10 cellular contexts compared by ENCODE assay signal in the genomic region with DNA sequence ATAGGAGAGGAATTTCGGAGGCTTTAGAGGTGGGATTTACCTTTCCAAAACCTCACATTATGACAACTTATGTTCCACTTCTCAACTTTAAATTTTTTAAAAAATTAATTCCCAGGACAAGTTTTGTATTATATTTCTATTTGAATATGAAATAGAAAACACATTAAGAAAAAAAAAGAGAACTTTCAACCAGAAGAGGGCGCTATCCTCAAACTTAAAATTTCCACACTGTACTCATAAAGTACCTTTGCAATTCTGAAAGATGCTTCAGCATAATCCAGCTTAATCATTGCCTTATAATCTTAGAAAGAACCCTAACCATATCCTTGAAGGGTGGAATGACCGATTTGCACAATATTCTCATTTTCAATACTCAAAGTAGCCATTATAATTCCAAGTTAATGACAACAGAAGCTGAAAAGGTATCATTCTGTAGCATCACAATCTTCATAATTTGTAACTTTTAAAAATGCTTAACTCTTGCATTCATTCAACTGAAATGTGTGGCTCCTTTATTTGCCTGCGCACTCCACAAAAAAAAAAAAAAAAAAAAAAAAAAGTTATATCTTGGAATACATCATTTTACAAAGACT.
DNase-seq lines count a peak whose midpoint lies in the region; ATAC-seq and TF ChIP-seq lines count a peak whose summit lies in the region.
"Had no signal": no experiment of that assay in that cellular context is flagged by ENCODE, and none has a peak within 500 bp of the region (broad histone marks: within the 10 kb centered on the region; RNA-seq: fewer than 3 reads in every experiment).

No MANE protein-coding gene starts in this region.

- DNase-seq in NCI-H510A treated with DMSO at 0.1 percent for 48 hours (lab: John Stamatoyannopoulos, UW): peak; percentile 8
- no peak for DNase-seq in NCI-H510A (lab: John Stamatoyannopoulos, UW)
- DNase-seq in NCI-H345 treated with DMSO at 0.1 percent for 48 hours (lab: John Stamatoyannopoulos, UW; ENCODE audit: unreplicated experiment): peak; percentile 5
- DNase-seq in epithelial cell of proximal tubule (ENCODE audit: low read depth): no peak
- DNase-seq in mucosa of gallbladder (ENCODE audit: low spot score): no peak
- no peak for DNase-seq in activated CD4-positive, alpha-beta T cell treated with anti-CD3 and anti-CD28 coated beads for 36 hours
- no peak for DNase-seq in HuH-7 (ENCODE audit: low spot score)
- DNase-seq: activated B cell treated with CpG ODN at 0.5 μM for 24 hours had no signal

- H3K9ac ChIP-seq in skeletal muscle satellite cell (ENCODE audit: low read depth, low read length): peak overlapping the region; percentile 25

- H3K4me1 ChIP-seq in skeletal muscle satellite cell (ENCODE audit: control insufficient read depth, insufficient read depth, low read length): peaks cover 20% of the 10 kb centered on the region

- no peaks in the 10 kb centered on the region for H3K9me3 Mint-ChIP-seq in activated CD4-positive, alpha-beta T cell treated with anti-CD3 and anti-CD28 coated beads for 36 hours (ENCODE audit: low read depth)
- H3K9me3 Mint-ChIP-seq: activated B cell treated with CpG ODN at 0.5 μM for 24 hours had no signal

- no peaks in the 10 kb centered on the region for H3K36me3 Mint-ChIP-seq in activated CD4-positive, alpha-beta T cell treated with anti-CD3 and anti-CD28 coated beads for 36 hours (ENCODE audit: low read depth)
- H3K36me3 Mint-ChIP-seq: naive thymus-derived CD8-positive, alpha-beta T cell had no signal

- CTCF ChIA-PET in activated CD4-positive, alpha-beta T cell treated with anti-CD3 and anti-CD28 coated beads for 36 hours (lab: Charles Lee): interaction anchor here (0.6 to 4.5 kb wide), 15 partner anchors 8 to 1345 kb away, joined by 3 to 124 read pairs (median 6); a partner anchor contains a TSS

- no peak overlapping the region for H3K27ac Mint-ChIP-seq in activated CD4-positive, alpha-beta T cell treated with anti-CD3 and anti-CD28 coated beads for 36 hours
- H3K27ac Mint-ChIP-seq: activated B cell treated with CpG ODN at 0.5 μM for 24 hours; naive thymus-derived CD8-positive, alpha-beta T cell had no signal

- H3K9me3 ChIP-seq in skeletal muscle satellite cell (replicated peaks; ENCODE audit: low read length): no peaks in the 10 kb centered on the region

- intact Hi-C loops in activated CD4-positive, alpha-beta T cell treated with anti-CD3 and anti-CD28 coated beads for 36 hours (cut with DNase I, micrococcal nuclease): loop anchor here in 1 of 2 experiments (1.0 kb wide), 1 partner anchor 339 kb away; no protein-coding TSS in a partner anchor

- H3K4me2 ChIP-seq in skeletal muscle satellite cell (ENCODE audit: low read length): peak overlapping the region; percentile 76

- no peaks in the 10 kb centered on the region for H3K27me3 ChIP-seq in skeletal muscle satellite cell (ENCODE audit: control insufficient read depth, insufficient read depth, low read length)

- H3K4me3 ChIP-seq in epithelial cell of proximal tubule (ENCODE audit: low read depth, low read length) (no peak overlapping the region), skeletal muscle satellite cell (ENCODE audit: low read length) (peak overlapping the region; percentile 49)

- no peak for ATAC-seq in activated CD4-positive, alpha-beta T cell treated with anti-CD3 and anti-CD28 coated beads for 36 hours
- ATAC-seq: naive thymus-derived CD8-positive, alpha-beta T cell had no signal

- POLR2A ChIA-PET in activated CD4-positive, alpha-beta T cell treated with anti-CD3 and anti-CD28 coated beads for 36 hours (lab: Charles Lee): interaction anchor here (0.6 kb wide), 1 partner anchor 863 kb away, joined by 3 read pairs; no protein-coding TSS in a partner anchor

- H3K4me3 Mint-ChIP-seq in activated CD4-positive, alpha-beta T cell treated with anti-CD3 and anti-CD28 coated beads for 36 hours: no peak overlapping the region
- H3K4me3 Mint-ChIP-seq: activated B cell treated with CpG ODN at 0.5 μM for 24 hours; naive thymus-derived CD8-positive, alpha-beta T cell had no signal

- no peaks in the 10 kb centered on the region for H3K27me3 Mint-ChIP-seq in activated CD4-positive, alpha-beta T cell treated with anti-CD3 and anti-CD28 coated beads for 36 hours
- H3K27me3 Mint-ChIP-seq: activated B cell treated with CpG ODN at 0.5 μM for 24 hours had no signal

- no peaks in the 10 kb centered on the region for H3K36me3 ChIP-seq in skeletal muscle satellite cell (ENCODE audit: insufficient read depth, low read length)

- H3K4me1 Mint-ChIP-seq in activated CD4-positive, alpha-beta T cell treated with anti-CD3 and anti-CD28 coated beads for 36 hours: no peaks in the 10 kb centered on the region
- H3K4me1 Mint-ChIP-seq: activated B cell treated with CpG ODN at 0.5 μM for 24 hours had no signal

- TF ChIP-seq CTCF in epithelial cell of proximal tubule (conservative IDR thresholded peaks at IDR 0.05; ENCODE audit: low read depth, low read length): peak; percentile 48

Comparison
In these comparisons a context has a peak if more than half of its experiments do, and no peak if none do; other contexts are left out.
1. DNase-seq: peak in NCI-H510A treated with DMSO at 0.1 percent for 48 hours (single experiment) and NCI-H345 treated with DMSO at 0.1 percent for 48 hours (single experiment); none in NCI-H510A (single experiment), epithelial cell of proximal tubule (single experiment), mucosa of gallbladder (single experiment), activated CD4-positive, alpha-beta T cell treated with anti-CD3 and anti-CD28 coated beads for 36 hours (single experiment) and HuH-7 (single experiment).